9 cellular contexts compared by ENCODE assay signal in the genomic region with DNA sequence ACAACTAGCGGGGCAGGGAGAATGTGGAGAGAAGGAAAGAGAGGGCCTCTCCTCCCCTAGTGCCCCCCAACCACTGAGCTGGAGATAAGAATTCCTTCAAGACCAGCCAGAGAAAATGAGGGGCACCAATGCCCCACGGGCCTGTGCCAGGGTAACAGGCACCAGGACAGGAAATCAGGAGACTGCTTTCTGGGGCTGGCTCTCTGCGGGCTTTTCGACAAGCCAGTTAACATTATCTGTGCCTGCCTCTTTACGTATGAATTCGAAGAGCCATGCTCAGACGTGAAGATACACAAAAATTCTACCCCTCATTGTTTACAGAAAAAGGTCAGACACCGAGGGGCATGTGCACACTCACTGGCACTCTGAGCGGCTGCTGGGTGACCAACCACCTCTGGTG. TPM values are rescaled to one million over a fixed set of nuclear protein-coding genes. Genes with fewer than 3 reads are reported as not detected.
DNase-seq lines count a peak whose midpoint lies in the region; ATAC-seq, FAIRE-seq and TF ChIP-seq lines count a peak whose summit lies in the region.
"Had no signal": no experiment of that assay in that cellular context is flagged by ENCODE, and none has a peak within 500 bp of the region (broad histone marks: within the 10 kb centered on the region; RNA-seq: fewer than 3 reads in every experiment).

No MANE protein-coding gene starts in this region.

- no peak overlapping the region for H2BK15ac ChIP-seq in mesendoderm (replicated peaks; ENCODE audit: low read depth)

- H3K18ac ChIP-seq in mesendoderm (ENCODE audit: low read length), result no peak overlapping the region

- WGBS in mesendoderm (ENCODE audit: extremely low coverage, insufficient coverage, low lambda C conversion rate), result no CpG with 5 or more reads among the region's 9 CpGs
- WGBS in thyroid gland, 2 donors, result 66 to 75% methylated on average over 9 of the region's 9 CpGs

- H3K9me3 ChIP-seq in astrocyte (ENCODE audit: insufficient read depth, low read depth, low read length), result no peaks in the 10 kb centered on the region
- no peaks in the 10 kb centered on the region for H3K9me3 ChIP-seq in thyroid gland

- no peak for TF ChIP-seq POLR2A in thyroid gland (IDR thresholded peaks at IDR 0.05)

- no peak overlapping the region for H3K56ac ChIP-seq in mesendoderm (ENCODE audit: low read length)

- H3K36me3 ChIP-seq in astrocyte (ENCODE audit: insufficient read depth, low read length) (peaks cover 69% of the 10 kb centered on the region), mesendoderm (ENCODE audit: control insufficient read depth, insufficient read depth, low read length) (peaks cover 15% of the 10 kb centered on the region), thyroid gland (peaks cover 26 to 36% of the 10 kb centered on the region in 2 donors)

- peak overlapping the region; percentile 62 for H3K4me2 ChIP-seq in astrocyte (ENCODE audit: low read length)
- no peak overlapping the region for H3K4me2 ChIP-seq in mesendoderm (ENCODE audit: low read length)

- peaks cover 100% of the 10 kb centered on the region for H3K4me1 Mint-ChIP-seq in activated T-cell treated with anti-CD3 and anti-CD28 coated beads, Interleukin-2, amount 50 U/mL, for 72 hours (ENCODE audit: low read depth)
- peaks cover 84% of the 10 kb centered on the region for H3K4me1 Mint-ChIP-seq in astrocyte (ENCODE audit: low read depth, unreplicated experiment)

- no peak overlapping the region for H2AK5ac ChIP-seq in mesendoderm (ENCODE audit: low read length)

- ATAC-seq in activated T-cell treated with anti-CD3 and anti-CD28 coated beads, Interleukin-2, amount 50 U/mL, for 72 hours (replicated peaks in 1 of 2), result no peak
- ATAC-seq in GM19035 (IDR thresholded peaks at IDR 0.05; ENCODE audit: unreplicated experiment) (no peak), HG02938 (IDR thresholded peaks at IDR 0.05; ENCODE audit: unreplicated experiment) (no peak)

- no peaks in the 10 kb centered on the region for H3K27me3 Mint-ChIP-seq in activated T-cell treated with anti-CD3 and anti-CD28 coated beads, Interleukin-2, amount 50 U/mL, for 72 hours (ENCODE audit: low read depth)
- no peaks in the 10 kb centered on the region for H3K27me3 Mint-ChIP-seq in astrocyte (ENCODE audit: low read depth, unreplicated experiment)

- no peak overlapping the region for H4K8ac ChIP-seq in mesendoderm (ENCODE audit: low read depth, low read length)

- no peak overlapping the region for H4K5ac ChIP-seq in mesendoderm (ENCODE audit: low read length)

- H2BK120ac ChIP-seq in mesendoderm (ENCODE audit: low read depth, low read length), result no peak overlapping the region

- H3K4me1 ChIP-seq in astrocyte (ENCODE audit: insufficient read depth, low read length) (peaks cover 97% of the 10 kb centered on the region), mesendoderm (ENCODE audit: control insufficient read depth, low read depth, low read length) (peaks cover 18% of the 10 kb centered on the region), thyroid gland (peaks cover 68 to 96% of the 10 kb centered on the region in 2 donors)

- TF ChIP-seq CTCF in astrocyte (IDR thresholded peaks at IDR 0.05; ENCODE audit: insufficient read depth, low read depth, low read length) (no peak), thyroid gland (IDR thresholded peaks at IDR 0.05) (no peak)

- no peaks in the 10 kb centered on the region for H3K9me3 Mint-ChIP-seq in activated T-cell treated with anti-CD3 and anti-CD28 coated beads, Interleukin-2, amount 50 U/mL, for 72 hours
- no peaks in the 10 kb centered on the region for H3K9me3 Mint-ChIP-seq in astrocyte (ENCODE audit: unreplicated experiment)

- no peak for DNase-seq in activated T-cell treated with anti-CD3 and anti-CD28 coated beads, Interleukin-2, amount 50 U/mL, for 72 hours
- no peak for DNase-seq in activated T-cell treated with anti-CD3 and anti-CD28 coated beads for 4 hours
- DNase-seq in astrocyte (ENCODE audit: low read depth), result no peak
- DNase-seq in mesendoderm, result no peak
- DNase-seq in thyroid gland, result no peak
- no peak for DNase-seq in stimulated activated CD4-positive, alpha-beta T cell treated with anti-CD3 and anti-CD28 coated beads, Interleukin-4, amount 100 ng/mL, for 24 hours
- DNase-seq: AML-193 had no signal

- no peak overlapping the region for H2BK5ac ChIP-seq in mesendoderm (ENCODE audit: low read length)

- peak overlapping the region; percentile 92 for H3K9ac ChIP-seq in astrocyte (ENCODE audit: low read length)
- H3K9ac ChIP-seq in mesendoderm (ENCODE audit: low read length), result no peak overlapping the region

- no peak for FAIRE-seq in astrocyte (lab: Jason Lieb, UNC)

- H3K27ac Mint-ChIP-seq in activated T-cell treated with anti-CD3 and anti-CD28 coated beads, Interleukin-2, amount 50 U/mL, for 72 hours, result peak overlapping the region; percentile 99
- H3K27ac Mint-ChIP-seq in astrocyte (ENCODE audit: unreplicated experiment), result peak overlapping the region; percentile 96

- H3K27ac ChIP-seq in astrocyte (ENCODE audit: low read depth, low read length) (peak overlapping the region; percentile 99), mesendoderm (ENCODE audit: low read depth, low read length) (peak overlapping the region; percentile 24), thyroid gland (peak overlapping the region; percentile 98 to 99 (median 98))

- H3K79me2 ChIP-seq in astrocyte (ENCODE audit: insufficient read depth, low read length) (peaks cover 99% of the 10 kb centered on the region), mesendoderm (ENCODE audit: control insufficient read depth, insufficient read depth, low read length) (peaks cover 64% of the 10 kb centered on the region)

- H3K23ac ChIP-seq in mesendoderm (ENCODE audit: low read length), result no peak overlapping the region

- peaks cover 13 to 42% of the 10 kb centered on the region in 2 donors for H3K36me3 Mint-ChIP-seq in activated T-cell treated with anti-CD3 and anti-CD28 coated beads, Interleukin-2, amount 50 U/mL, for 72 hours (ENCODE audit: insufficient read depth in 2 of 2)
- peaks cover 55% of the 10 kb centered on the region for H3K36me3 Mint-ChIP-seq in astrocyte (ENCODE audit: low read depth, unreplicated experiment)

- peaks cover 84% of the 10 kb centered on the region for H4K20me1 ChIP-seq in astrocyte (ENCODE audit: insufficient read depth, low read length)

- no peak overlapping the region for H3K4ac ChIP-seq in mesendoderm (ENCODE audit: low read depth, low read length)

- peak overlapping the region; percentile 91 to 93 for H3K4me3 Mint-ChIP-seq in activated T-cell treated with anti-CD3 and anti-CD28 coated beads, Interleukin-2, amount 50 U/mL, for 72 hours
- H3K4me3 Mint-ChIP-seq in astrocyte (ENCODE audit: unreplicated experiment), result no peak overlapping the region

- H3K4me3 ChIP-seq in astrocyte (ENCODE audit: insufficient read depth, low read depth, low read length), result no peak overlapping the region
- H3K4me3 ChIP-seq in mesendoderm (ENCODE audit: low read length), result no peak overlapping the region
- H3K4me3 ChIP-seq in thyroid gland (replicated peaks in 1 of 3), result no peak overlapping the region

- no peak overlapping the region for H2AFZ ChIP-seq in astrocyte (ENCODE audit: low read depth, low read length)

- no peaks in the 10 kb centered on the region for H3K27me3 ChIP-seq in astrocyte (ENCODE audit: insufficient read depth, low read length)
- no peaks in the 10 kb centered on the region for H3K27me3 ChIP-seq in mesendoderm (ENCODE audit: insufficient read depth, low read length, poor library complexity)
- no peaks in the 10 kb centered on the region for H3K27me3 ChIP-seq in thyroid gland

- peaks cover 34% of the 10 kb centered on the region for H3K79me1 ChIP-seq in mesendoderm (ENCODE audit: low read length)

- intact Hi-C loops in thyroid gland (cut with DNase I), result no loop called here

RNA-seq across cellular contexts. Expression of a gene that starts 52.1 kb away (rescaled TPM):
- 100 to 1,000 TPM; 529 to 662 TPM for total RNA-seq in activated T-cell treated with anti-CD3 and anti-CD28 coated beads, Interleukin-2, amount 50 U/mL, for 72 hours
- total RNA-seq in astrocyte, result 2,278 and 2,469 TPM in 2 replicates
- polyA plus RNA-seq in mesendoderm (2013, experiment 1 of 2), result 110 TPM
- polyA plus RNA-seq in mesendoderm (2013, experiment 2 of 2), result 111 TPM
- total RNA-seq in thyroid gland, result 100 to 1,000 TPM; 228 to 375 (median 275) TPM

Comparison
In these comparisons a context has a peak if more than half of its experiments do, and no peak if none do; other contexts are left out.
1. H3K27ac ChIP-seq: peak in every context shown above with its lines; median percentile 99 in astrocyte; 98 in thyroid gland; 24 in mesendoderm.